In the genomic region with DNA sequence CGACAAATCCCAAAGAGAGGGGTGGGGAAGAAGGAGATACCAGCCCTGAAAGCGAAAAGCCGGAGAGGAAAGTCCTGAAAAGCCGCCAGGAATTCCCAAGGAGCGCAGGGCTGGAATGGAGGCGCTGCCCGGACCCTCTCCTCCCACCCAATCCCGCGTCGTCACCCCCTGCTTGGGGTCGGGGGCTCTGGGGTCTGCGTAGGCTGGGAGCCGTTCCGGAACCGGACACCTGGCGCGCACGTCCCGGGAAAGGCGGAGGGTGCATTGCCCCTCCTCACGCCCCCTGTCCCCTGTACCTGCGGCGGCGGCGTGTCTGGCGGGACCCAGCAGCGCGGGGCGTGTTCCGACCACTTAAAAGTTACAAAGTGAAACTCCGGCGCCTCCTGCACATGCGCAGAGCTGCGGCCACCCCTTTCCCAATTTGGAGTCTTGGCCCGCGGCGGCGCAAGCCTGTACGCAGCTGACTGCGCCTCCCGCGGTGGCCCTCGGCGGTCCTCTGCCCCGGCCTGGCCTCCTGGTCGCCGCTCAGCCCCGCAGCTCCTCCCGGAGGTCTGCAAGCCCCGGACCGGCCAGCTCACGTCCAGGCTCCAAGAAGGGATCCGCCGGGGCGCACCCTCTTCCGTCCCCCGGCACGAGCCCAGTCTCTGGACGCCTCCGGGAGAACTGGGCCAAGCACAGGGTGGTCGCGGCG, we compare ENCODE assay signal across 8 cellular contexts. TPM values are rescaled to one million over a fixed set of nuclear protein-coding genes. Genes with fewer than 3 reads are reported as not detected.
DNase-seq lines count a peak whose midpoint lies in the region; ATAC-seq and TF ChIP-seq lines count a peak whose summit lies in the region.

A gene (minus strand): TSS at position 373 of the 691 bp plus-strand sequence. CDS start 4,800 bp downstream, outside the sequence.

- POLR2A ChIA-PET in activated CD4-positive, alpha-beta memory T cell treated with anti-CD3 and anti-CD28 coated beads, Interleukin-2, amount 10 ng/mL, durations not matched to agents 7 days and 5 days (lab: Charles Lee), result interaction anchor here (0.9 to 5.6 kb wide), 26 partner anchors 9 to 454 kb away, joined by 3 to 83 read pairs (median 6); a partner anchor contains a TSS

- H3K9me3 Mint-ChIP-seq in activated CD4-positive, alpha-beta memory T cell treated with anti-CD3 and anti-CD28 coated beads, Interleukin-2, amount 10 ng/mL, durations not matched to agents 7 days and 5 days, result no peaks in the 10 kb centered on the region

- ATAC-seq in HG02840 (IDR thresholded peaks at IDR 0.05; ENCODE audit: low FRiP score, unreplicated experiment), result peak; percentile 75
- ATAC-seq in lung (ENCODE audit: insufficient read depth, low FRiP score), result peak; percentile 82

- no peaks in the 10 kb centered on the region for H3K9me3 ChIP-seq in lung (ENCODE audit: control insufficient read depth in 2 of 2, insufficient read depth in 1 of 2, low read length in 1 of 2)

- 0 to 1% methylated on average over 51 to 63 of the region's 63 CpGs for whole genome bisulfite sequencing in lung, 2 donors

- peaks cover 9% of the 10 kb centered on the region for H3K27me3 Mint-ChIP-seq in activated CD4-positive, alpha-beta memory T cell treated with anti-CD3 and anti-CD28 coated beads, Interleukin-2, amount 10 ng/mL, durations not matched to agents 7 days and 5 days

- peaks cover 0 to 3% of the 10 kb centered on the region in 2 donors for H3K36me3 ChIP-seq in lung (ENCODE audit: control insufficient read depth in 2 of 2, insufficient read depth in 2 of 2, low read length in 2 of 2)

- H3K27ac Mint-ChIP-seq in activated CD4-positive, alpha-beta memory T cell treated with anti-CD3 and anti-CD28 coated beads, Interleukin-2, amount 10 ng/mL, durations not matched to agents 7 days and 5 days, result peak within 1 kb of the TSS; percentile 88

- CTCF ChIA-PET in activated CD4-positive, alpha-beta memory T cell treated with anti-CD3 and anti-CD28 coated beads, Interleukin-2, amount 10 ng/mL, durations not matched to agents 7 days and 5 days (lab: Charles Lee), result interaction anchor here (0.8 to 4.7 kb wide), 19 partner anchors 10 to 414 kb away, joined by 3 to 33 read pairs (median 3); a partner anchor contains a TSS

- H3K27me3 ChIP-seq in lung (ENCODE audit: control insufficient read depth, insufficient read depth), result no peaks in the 10 kb centered on the region

- H3K36me3 Mint-ChIP-seq in activated CD4-positive, alpha-beta memory T cell treated with anti-CD3 and anti-CD28 coated beads, Interleukin-2, amount 10 ng/mL, durations not matched to agents 7 days and 5 days (ENCODE audit: low read depth), result peaks cover 34% of the 10 kb centered on the region

- H3K27ac ChIP-seq in lung (ENCODE audit: low read depth in 1 of 2, low read length in 1 of 2), result peak within 1 kb of the TSS; percentile 79 to 97

- DNase-seq in NCI-H82 (lab: John Stamatoyannopoulos, UW) (peak; percentile 60), NCI-H82 treated with DMSO at 0.1 percent for 48 hours (lab: John Stamatoyannopoulos, UW; ENCODE audit: unreplicated experiment) (no peak), NCI-H2227 (lab: John Stamatoyannopoulos, UW; ENCODE audit: unreplicated experiment) (peak; percentile 23), ecto neural progenitor cell (ENCODE audit: low spot score) (peak; percentile 94), lung (ENCODE audit: low spot score) (peak; percentile 94)
- peak; percentile 90 for DNase-seq in activated CD4-positive, alpha-beta memory T cell treated with anti-CD3 and anti-CD28 coated beads, Interleukin-2, amount 10 ng/mL, durations not matched to agents 7 days and 5 days
- peak; percentile 64 to 78 (median 70) for DNase-seq in stimulated activated CD4-positive, alpha-beta T cell treated with anti-CD3 and anti-CD28 coated beads, TNF-alpha, amount 100 ng/mL, for 48 hours (ENCODE audit: low read depth in 3 of 3)

- peak; percentile 15 for TF ChIP-seq CTCF in lung (IDR thresholded peaks at IDR 0.05; ENCODE audit: control extremely low read depth, extremely low read depth)

- H3K4me3 ChIP-seq in lung, result peak within 1 kb of the TSS; percentile 96

- H3K4me3 Mint-ChIP-seq in activated CD4-positive, alpha-beta memory T cell treated with anti-CD3 and anti-CD28 coated beads, Interleukin-2, amount 10 ng/mL, durations not matched to agents 7 days and 5 days, result peak within 1 kb of the TSS; percentile 89

- peaks cover 20 to 26% of the 10 kb centered on the region in 2 donors for H3K4me1 ChIP-seq in lung (ENCODE audit: control insufficient read depth in 2 of 2, insufficient read depth in 2 of 2, low read length in 2 of 2)

- H3K4me1 Mint-ChIP-seq in activated CD4-positive, alpha-beta memory T cell treated with anti-CD3 and anti-CD28 coated beads, Interleukin-2, amount 10 ng/mL, durations not matched to agents 7 days and 5 days, result peaks cover 50% of the 10 kb centered on the region

RNA-seq across cellular contexts. Expression of the gene that starts here (rescaled TPM):
- 100 to 1,000 TPM; 126 to 127 TPM for total RNA-seq in activated CD4-positive, alpha-beta memory T cell treated with anti-CD3 and anti-CD28 coated beads, Interleukin-2, amount 10 ng/mL, durations not matched to agents 7 days and 5 days
- total RNA-seq in lung, result 100 to 1,000 TPM in 1 of 2 donors, 10 to 100 TPM in 1; 95.5 to 108 TPM
- 10 to 100 TPM; 26.1 to 50.6 TPM for polyA plus RNA-seq in lung
